Comparison of ENCODE assay signal across 8 cellular contexts in genomic region chr6:73739097-73739496, GRCh38. TPM values are rescaled to one million over a fixed set of nuclear protein-coding genes. Genes with fewer than 3 reads are reported as not detected.
DNase-seq lines count a peak whose midpoint lies in the region; ATAC-seq and TF ChIP-seq lines count a peak whose summit lies in the region.

No MANE protein-coding gene starts in this region.

- peak; percentile 91 for TF ChIP-seq CTCF in H9 (conservative IDR thresholded peaks at IDR 0.05)
- TF ChIP-seq CTCF in NB4 (IDR thresholded peaks at IDR 0.05; ENCODE audit: low read depth, low read length), result peak; percentile 61
- peak; percentile 88 for TF ChIP-seq CTCF in SK-N-SH (IDR thresholded peaks at IDR 0.05)
- peak; percentile 76 for TF ChIP-seq CTCF in fibroblast of mammary gland (conservative IDR thresholded peaks at IDR 0.05; ENCODE audit: control insufficient read depth, insufficient read depth, low read depth, low read length)
- TF ChIP-seq CTCF in omental fat pad (IDR thresholded peaks at IDR 0.05), result peak in 2 of 3 donors; percentile 20 to 24

- no peak for TF ChIP-seq EP300 in SK-N-SH (IDR thresholded peaks at IDR 0.05; ENCODE audit: borderline replicate concordance in 1 of 2, low read depth in 1 of 2, low read length in 1 of 2)

- H2AFZ ChIP-seq in H9 (ENCODE audit: low read length) (no peak overlapping the region), SK-N-SH (ENCODE audit: low read depth) (no peak overlapping the region)

- H3F3A ChIP-seq in SK-N-SH (replicated peaks; ENCODE audit: insufficient read depth), result no peaks in the 10 kb centered on the region

- DNase-seq in NCI-H524 (lab: John Stamatoyannopoulos, UW) (peak; percentile 22 to 61), NCI-H524 treated with DMSO at 0.1 percent for 48 hours (lab: John Stamatoyannopoulos, UW) (no peak), H9 (no peak), NB4 (ENCODE audit: low read depth) (peak; percentile 71), SK-N-SH (peak; percentile 35), fibroblast of mammary gland (ENCODE audit: low read depth) (peak; percentile 76), omental fat pad (ENCODE audit: low spot score) (no peak), cerebellar nuclear complex (lab: John Stamatoyannopoulos, UW) (no peak)

- H3K9me3 ChIP-seq in H9 (ENCODE audit: control insufficient read depth, low read depth, low read length) (no peaks in the 10 kb centered on the region), SK-N-SH (no peaks in the 10 kb centered on the region)

- H3K4me2 ChIP-seq in H9 (ENCODE audit: insufficient read depth, insufficient read length, low read length), result no peak overlapping the region
- H3K4me2 ChIP-seq in SK-N-SH, result no peak overlapping the region

- POLR2A ChIA-PET in SK-N-SH (lab: Yijun Ruan, JAX), result no interaction called here

- H3K4ac ChIP-seq in H9 (ENCODE audit: low read depth, low read length), result no peak overlapping the region

- H3K79me1 ChIP-seq in H9 (ENCODE audit: insufficient read depth, low read depth, low read length, poor library complexity, severe bottlenecking), result no peaks in the 10 kb centered on the region

- no peaks in the 10 kb centered on the region for H3K27me3 Mint-ChIP-seq in H9 (ENCODE audit: low read depth)

- H2BK5ac ChIP-seq in H9 (ENCODE audit: insufficient read length, low read length), result no peak overlapping the region

- no peak for TF ChIP-seq POLR2A in NB4 (IDR thresholded peaks at IDR 0.05; ENCODE audit: extremely low read depth, insufficient read length)

- no peaks in the 10 kb centered on the region for H3K23me2 ChIP-seq in H9 (ENCODE audit: insufficient read length, low read depth, low read length, poor library complexity, severe bottlenecking)

- peaks cover 7 to 16% of the 10 kb centered on the region in 2 experiments for H3K36me3 ChIP-seq in SK-N-SH (replicated peaks in 1 of 2; ENCODE audit: control insufficient read depth in 1 of 2, insufficient read depth in 2 of 2, low read length in 1 of 2)

- H4K8ac ChIP-seq in H9 (replicated peaks; ENCODE audit: insufficient read length, low read depth, low read length), result no peak overlapping the region

- H3K9me2 ChIP-seq in SK-N-SH, result no peaks in the 10 kb centered on the region

- no peak overlapping the region for H2BK12ac ChIP-seq in H9 (ENCODE audit: insufficient read length, low read depth, low read length)

- peaks cover 3 to 4% of the 10 kb centered on the region in 2 experiments for H3K4me1 Mint-ChIP-seq in H9

- H3K18ac ChIP-seq in H9 (ENCODE audit: insufficient read length, low read depth, low read length), result no peak overlapping the region

- H3K23ac ChIP-seq in H9 (ENCODE audit: insufficient read length, low read depth, low read length), result no peak overlapping the region

- H3K56ac ChIP-seq in H9 (ENCODE audit: insufficient read length, low read depth, low read length), result no peak overlapping the region

- H3K9ac ChIP-seq in H9 (ENCODE audit: extremely low read depth, insufficient read length, low read length) (no peak overlapping the region), SK-N-SH (no peak overlapping the region)

- no peak overlapping the region for H3K4me3 ChIP-seq in NB4 (ENCODE audit: low read depth, low read length)
- no peak overlapping the region; a peak in 1 of 4 replicates for H3K4me3 ChIP-seq in SK-N-SH (ENCODE audit: low read depth in 2 of 2, low read length in 1 of 2)
- H3K4me3 ChIP-seq in fibroblast of mammary gland (ENCODE audit: control insufficient read depth, low read depth, low read length), result no peak overlapping the region

- no peak overlapping the region for H2BK120ac ChIP-seq in H9 (ENCODE audit: low read depth, low read length, poor library complexity, severe bottlenecking)

- H3K9me3 Mint-ChIP-seq in H9, result no peaks in the 10 kb centered on the region

- no peaks in the 10 kb centered on the region for H3K4me1 ChIP-seq in H9 (ENCODE audit: insufficient read depth, low read length)
- H3K4me1 ChIP-seq in SK-N-SH (ENCODE audit: control insufficient read depth in 1 of 2, insufficient read depth in 2 of 2, low read depth in 1 of 2, low read length in 1 of 2), result peaks cover 0 to 3% of the 10 kb centered on the region in 2 experiments; a peak in 2 of 4 replicates

- H3K27me3 ChIP-seq in H9 (ENCODE audit: insufficient read depth, low read length) (no peaks in the 10 kb centered on the region), SK-N-SH (ENCODE audit: insufficient read depth) (no peaks in the 10 kb centered on the region)

- no peak overlapping the region for H4K5ac ChIP-seq in H9 (ENCODE audit: insufficient read length, low read depth, low read length)

- no peak for ATAC-seq in omental fat pad (ENCODE audit: low FRiP score)

- H3K79me2 ChIP-seq in H9 (ENCODE audit: insufficient read depth, low read length) (no peaks in the 10 kb centered on the region), SK-N-SH (ENCODE audit: insufficient read depth) (no peaks in the 10 kb centered on the region)

- H4K20me1 ChIP-seq in H9 (ENCODE audit: control insufficient read depth, insufficient read depth, insufficient read length) (no peaks in the 10 kb centered on the region), SK-N-SH (ENCODE audit: insufficient read depth) (peaks cover 3% of the 10 kb centered on the region; the same call in 1 of the 2 replicates)

- no CpG with 5 or more reads among the region's 2 CpGs for WGBS in H9 (ENCODE audit: extremely low coverage, insufficient read length, low lambda C conversion rate)
- WGBS in SK-N-SH (ENCODE audit: low lambda C conversion rate), result 38% methylated on average over 2 of the region's 2 CpGs

- H3K14ac ChIP-seq in H9 (ENCODE audit: insufficient read depth, low read length), result no peak overlapping the region

- H2BK20ac ChIP-seq in H9 (ENCODE audit: low read depth, low read length, poor library complexity, severe bottlenecking), result no peak overlapping the region

- TF ChIP-seq RAD21 in SK-N-SH (IDR thresholded peaks at IDR 0.05; ENCODE audit: low read length), result peak; percentile 84

- H2AK5ac ChIP-seq in H9 (ENCODE audit: insufficient read length, low read length), result no peak overlapping the region

- no peak overlapping the region for H3K27ac Mint-ChIP-seq in H9

- CTCF ChIA-PET in SK-N-SH (lab: Yijun Ruan, JAX), result interaction anchor here (0.6 to 4.8 kb wide), 16 partner anchors 11 to 1499 kb away, joined by 3 to 85 read pairs (median 3); no protein-coding TSS in a partner anchor

- H4K91ac ChIP-seq in H9 (ENCODE audit: insufficient read length, low read depth, low read length), result no peak overlapping the region

- no peak overlapping the region for H2BK15ac ChIP-seq in H9 (ENCODE audit: low read depth, low read length)

- H3K4me3 Mint-ChIP-seq in H9, result no peak overlapping the region

- H3K36me3 Mint-ChIP-seq in H9 (ENCODE audit: insufficient read depth in 1 of 3, low read depth in 3 of 3), result no peaks in the 10 kb centered on the region

- no peak overlapping the region for H3T11ph ChIP-seq in H9 (ENCODE audit: low read length)

- no peak overlapping the region for H3K27ac ChIP-seq in H9 (ENCODE audit: insufficient read length, low read depth, low read length)
- no peak overlapping the region for H3K27ac ChIP-seq in SK-N-SH (ENCODE audit: low read depth in 2 of 2, low read length in 1 of 2)

TF ChIP-seq in SK-N-SH, 30 proteins besides CTCF, POLR2A, EP300 and RAD21:
- no peak for TF ChIP-seq NFIC (IDR thresholded peaks at IDR 0.05; ENCODE audit: borderline replicate concordance)
- peak; percentile 64 for TF ChIP-seq SMC3 (IDR thresholded peaks at IDR 0.05; ENCODE audit: low read depth, low read length)

RNA-seq across cellular contexts. Expression of gene CD109, which starts 43.1 kb away (rescaled TPM):
- total RNA-seq in H9 (2021) (3.2 and 3.3 TPM in 2 replicates), omental fat pad (10 to 100 TPM; 13.4 to 29.3 (median 20.2) TPM)
- polyA plus RNA-seq in SK-N-SH (2012; rRNA removed), result 19.7 and 27.8 TPM in 2 replicates
- polyA plus RNA-seq in SK-N-SH (2012; cell fraction: cytosol; rRNA removed), result 30.4 and 31.3 TPM in 2 replicates
- 9.4 and 20.1 TPM in 2 replicates for polyA plus RNA-seq in SK-N-SH (2012; cell fraction: nucleus; rRNA removed)

Comparison
In these comparisons a context has a peak if more than half of its experiments do, and no peak if none do; other contexts are left out.
1. DNase-seq: peak in NCI-H524 (2 of 2), NB4 (single experiment), SK-N-SH (single experiment) and fibroblast of mammary gland (single experiment); none in NCI-H524 treated with DMSO at 0.1 percent for 48 hours (single experiment), H9 (single experiment), omental fat pad (single experiment) and cerebellar nuclear complex (0 of 2).
2. CTCF ChIP-seq: peak in every context shown above with its lines; median percentile 91 in H9; 88 in SK-N-SH; 76 in fibroblast of mammary gland; 61 in NB4; 22 in omental fat pad.